In genomic region chr1:183110466-183110865, GRCh38 we compare ENCODE assay signal across 21 cellular contexts.
"Had no signal": no experiment of that assay in that cellular context is flagged by ENCODE, and none has a peak within 500 bp of the region (broad histone marks: within the 10 kb centered on the region; RNA-seq: fewer than 3 reads in every experiment).

No MANE protein-coding gene starts in this region.

- ATAC-seq: esophagus mucosa; right lobe of liver; stimulated activated naive B cell treated with anti-CD40 and anti-IgM and Interleukin-4, amounts not matched to agents 10 μg/mL and 1 μg/mL and 100 μg/mL, for 72 hours; stimulated activated naive CD8-positive, alpha-beta T cell treated with anti-CD3 and anti-CD28 coated beads, Interleukin-15, amount 100 ng/mL, for 72 hours had no signal

- H3K36me3 ChIP-seq: neutrophil had no signal

- H3K27ac ChIP-seq: dorsolateral prefrontal cortex, left ventricle myocardium inferior, neutrophil, psoas muscle, right lobe of liver, spleen, thoracic aorta had no signal

- H3K4me1 ChIP-seq: right lobe of liver, spleen had no signal

- H3K4me3 ChIP-seq: coronary artery, dorsolateral prefrontal cortex, left ventricle myocardium inferior, lung, psoas muscle, right lobe of liver, spleen, thoracic aorta had no signal

- H3K9me3 ChIP-seq: left ventricle myocardium inferior, neutrophil, psoas muscle, right lobe of liver, spleen, thoracic aorta had no signal

- H3K27me3 ChIP-seq: neutrophil, right lobe of liver, spleen had no signal

- DNase-seq: dorsolateral prefrontal cortex; effector CD8-positive, alpha-beta T cell; immature natural killer cell; left ventricle myocardium inferior; mesendoderm; naive B cell; psoas muscle; retina; right lobe of liver; spleen; stimulated activated CD4-positive, alpha-beta T cell treated with anti-CD3 and anti-CD28 coated beads, Interleukin-15, amount 100 ng/mL, for 24 hours; stimulated activated CD4-positive, alpha-beta T cell treated with anti-CD3 and anti-CD28 coated beads, Interleukin-1b, Interleukin-23, amount 100 ng/mL, for 48 hours; stimulated activated CD4-positive, alpha-beta T cell treated with anti-CD3 and anti-CD28 coated beads, Interleukin-4, amount 100 ng/mL, for 24 hours; stimulated activated naive B cell treated with anti-CD40 and anti-IgM and Interleukin-4, amounts not matched to agents 10 μg/mL and 1 μg/mL and 100 μg/mL, for 72 hours; stimulated activated naive CD8-positive, alpha-beta T cell treated with anti-CD3 and anti-CD28 coated beads, Interleukin-15, amount 100 ng/mL, for 72 hours; trophoblast cell had no signal
